9 cellular contexts compared by ENCODE assay signal in the genomic region with DNA sequence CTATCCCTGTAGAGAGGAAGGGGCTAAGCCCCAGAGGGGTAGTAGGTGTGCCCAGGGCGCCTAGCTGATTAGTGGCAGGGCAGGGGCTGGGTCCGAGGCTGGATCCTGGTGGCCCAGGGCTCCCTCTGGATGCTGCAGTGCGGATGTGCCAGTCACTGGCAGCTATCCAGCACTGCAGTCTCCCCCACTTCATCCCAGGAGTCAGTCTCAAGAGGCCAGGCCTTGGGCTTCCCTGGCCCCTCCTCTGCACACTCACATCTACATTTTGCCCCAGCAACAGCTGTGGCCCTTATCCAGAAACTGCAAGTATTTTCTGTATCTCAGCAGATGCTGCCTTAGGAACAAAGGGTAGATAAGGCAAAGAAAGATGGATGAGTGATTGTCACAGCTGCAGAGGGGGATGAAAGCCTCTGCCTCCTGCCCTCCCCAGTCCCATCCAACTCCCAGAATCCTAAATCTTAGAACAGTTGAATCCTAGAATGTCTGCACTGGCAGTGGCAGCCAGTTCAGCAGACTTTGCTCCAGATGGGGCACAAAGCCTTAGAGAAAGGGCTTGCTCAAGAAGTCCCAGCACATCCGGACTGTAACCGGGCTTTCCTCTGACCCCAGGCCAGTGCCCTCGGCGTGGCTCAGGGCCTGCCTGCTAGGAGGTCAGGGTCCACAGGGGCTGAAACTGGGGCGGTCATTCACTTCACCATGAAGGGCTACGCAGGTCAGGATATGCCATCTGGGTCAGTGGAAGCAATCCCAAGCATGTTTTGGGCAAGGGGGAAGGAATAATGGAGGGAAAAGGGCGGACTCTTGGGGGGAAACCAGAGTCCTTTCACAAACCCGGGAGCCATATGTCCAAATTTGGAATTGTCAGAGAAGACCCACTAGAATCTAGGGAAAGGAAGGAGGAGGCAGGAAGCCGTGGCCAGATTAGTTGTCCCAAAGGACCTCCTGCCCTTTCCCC. TPM values are rescaled to one million over a fixed set of nuclear protein-coding genes. Genes with fewer than 3 reads are reported as not detected.
DNase-seq lines count a peak whose midpoint lies in the region; ATAC-seq and TF ChIP-seq lines count a peak whose summit lies in the region.
"Had no signal": no experiment of that assay in that cellular context is flagged by ENCODE, and none has a peak within 500 bp of the region (broad histone marks: within the 10 kb centered on the region; RNA-seq: fewer than 3 reads in every experiment).

No MANE protein-coding gene starts in this region.

- DNase-seq in DMS53 (lab: John Stamatoyannopoulos, UW), result peak; percentile 26
- DNase-seq in DMS53 treated with DMSO at 0.1 percent for 48 hours (lab: John Stamatoyannopoulos, UW; ENCODE audit: unreplicated experiment), result no peak
- peak; percentile 69 for DNase-seq in HFFc6
- peak; percentile 64 for DNase-seq in choroid plexus epithelial cell (ENCODE audit: low read depth)
- peak; percentile 36 for DNase-seq in medulla oblongata (ENCODE audit: extremely low spot score)
- no peak for DNase-seq in upper lobe of right lung
- DNase-seq in SKM-1 treated with dmso at 0.1 percent for 144 hours (lab: John Stamatoyannopoulos, UW; ENCODE audit: unreplicated experiment), result no peak

- peak; percentile 27; the same call in 1 of the 2 replicates for TF ChIP-seq CTCF in HFFc6 (IDR thresholded peaks at IDR 0.05)
- TF ChIP-seq CTCF in OCI-LY3 (IDR thresholded peaks at IDR 0.05; ENCODE audit: low read depth, low read length), result no peak
- no peak for TF ChIP-seq CTCF in choroid plexus epithelial cell (conservative IDR thresholded peaks at IDR 0.05; ENCODE audit: low read depth, low read length)
- TF ChIP-seq CTCF in upper lobe of right lung (IDR thresholded peaks at IDR 0.05), result no peak

- H3K27me3 Mint-ChIP-seq in HFFc6 (ENCODE audit: insufficient read depth), result peaks cover 4% of the 10 kb centered on the region

- no peaks in the 10 kb centered on the region for H4K20me1 ChIP-seq in OCI-LY3 (ENCODE audit: insufficient read depth, low read length)

- H3K4me1 ChIP-seq in OCI-LY3 (ENCODE audit: low read length) (peaks cover 68% of the 10 kb centered on the region), upper lobe of right lung (peaks cover 57% of the 10 kb centered on the region)

- H3K9me3 ChIP-seq in OCI-LY3 (ENCODE audit: insufficient read depth, low read length) (no peaks in the 10 kb centered on the region), upper lobe of right lung (no peaks in the 10 kb centered on the region)

- ATAC-seq in upper lobe of right lung, result no peak

- peak overlapping the region; percentile 97 for H3K4me3 Mint-ChIP-seq in HFFc6

- H3K27me3 ChIP-seq in OCI-LY3 (ENCODE audit: low read depth, low read length) (peaks cover 28% of the 10 kb centered on the region), upper lobe of right lung (no peaks in the 10 kb centered on the region)

- no peak overlapping the region for H3K9ac ChIP-seq in OCI-LY3 (ENCODE audit: low read length)

- H3K27ac Mint-ChIP-seq in HFFc6, result peak overlapping the region; percentile 92

- H3K36me3 Mint-ChIP-seq in HFFc6 (ENCODE audit: low read depth), result peaks cover 31% of the 10 kb centered on the region

- intact Hi-C loops in upper lobe of right lung (cut with DNase I), result no loop called here

- H3K4me1 Mint-ChIP-seq in HFFc6 (ENCODE audit: low read depth), result peaks cover 65% of the 10 kb centered on the region

- H3K9me3 Mint-ChIP-seq in HFFc6, result no peaks in the 10 kb centered on the region

- H3K4me3 ChIP-seq in OCI-LY3 (ENCODE audit: low read length) (no peak overlapping the region), choroid plexus epithelial cell (ENCODE audit: low read depth, low read length) (peak overlapping the region; percentile 88), upper lobe of right lung (peak overlapping the region; percentile 71)

- no peaks in the 10 kb centered on the region for H3K79me2 ChIP-seq in OCI-LY3 (ENCODE audit: low read length)

- peak overlapping the region; percentile 38 for H3K4me2 ChIP-seq in OCI-LY3 (ENCODE audit: low read length)

- 0 out of 2 replicates have a peak overlapping the region, but pooled peaks have one; percentile 16 for H2AFZ ChIP-seq in OCI-LY3 (ENCODE audit: low read depth, low read length)

- H3K36me3 ChIP-seq in OCI-LY3 (replicated peaks; ENCODE audit: low read depth, low read length) (no peaks in the 10 kb centered on the region), upper lobe of right lung (no peaks in the 10 kb centered on the region)

- H3K27ac ChIP-seq in OCI-LY3 (ENCODE audit: low read length) (no peak overlapping the region), upper lobe of right lung (peak overlapping the region; percentile 82)
- H3K27ac ChIP-seq: 22Rv1 had no signal

RNA-seq across cellular contexts. Expression of gene ANXA6, which starts 1.5 kb away (rescaled TPM):
- total RNA-seq in HFFc6 (2021; fragmentation: NEBNext Ultra II Directional; extraction: Animal tissue kit (Norgen Biotek cat#: 25700)), result 100 to 1,000 TPM; 507 to 578 (median 546) TPM
- total RNA-seq in upper lobe of right lung, result 143 TPM

Comparison
In these comparisons a context has a peak if more than half of its experiments do, and no peak if none do; other contexts are left out.
1. DNase-seq: peak in DMS53 (single experiment), HFFc6 (single experiment), choroid plexus epithelial cell (single experiment) and medulla oblongata (single experiment); none in DMS53 treated with DMSO at 0.1 percent for 48 hours (single experiment), upper lobe of right lung (single experiment) and SKM-1 treated with dmso at 0.1 percent for 144 hours (single experiment).